In genomic region chr17:50511058-50511457, GRCh38 we compare ENCODE assay signal across 9 cellular contexts. TPM values are rescaled to one million over a fixed set of nuclear protein-coding genes. Genes with fewer than 3 reads are reported as not detected.
A peak's percentile ranks its signal among the peaks of the same experiment; 100 is the strongest.
DNase-seq lines count a peak whose midpoint lies in the region; ATAC-seq and TF ChIP-seq lines count a peak whose summit lies in the region.
"Had no signal": no experiment of that assay in that cellular context is flagged by ENCODE, and none has a peak within 500 bp of the region (broad histone marks: within the 10 kb centered on the region; RNA-seq: fewer than 3 reads in every experiment).

No MANE protein-coding gene starts in this region.

- peak overlapping the region; percentile 32 for H3K27ac Mint-ChIP-seq in chondrocyte (ENCODE audit: unreplicated experiment)
- H3K27ac Mint-ChIP-seq in stimulated activated naive CD8-positive, alpha-beta T cell treated with anti-CD3 and anti-CD28 coated beads, Interleukin-15, Interleukin-2, amounts not matched to agents 100 ng/mL and 50 ng/mL, for 24 hours: peak overlapping the region; percentile 56
- H3K27ac Mint-ChIP-seq: activated naive CD8-positive, alpha-beta T cell had no signal

- no peaks in the 10 kb centered on the region for H3K27me3 Mint-ChIP-seq in chondrocyte (ENCODE audit: low read depth)
- no peaks in the 10 kb centered on the region for H3K27me3 Mint-ChIP-seq in stimulated activated naive CD8-positive, alpha-beta T cell treated with anti-CD3 and anti-CD28 coated beads, Interleukin-15, Interleukin-2, amounts not matched to agents 100 ng/mL and 50 ng/mL, for 24 hours
- H3K27me3 Mint-ChIP-seq: activated naive CD8-positive, alpha-beta T cell had no signal

- DNase-seq in EL (peak; percentile 25), chondrocyte (ENCODE audit: low spot score) (no peak), T1000 (lab: John Stamatoyannopoulos, UW) (no peak), epidermal melanocyte (ENCODE audit: insufficient read length, low spot score) (no peak), glomerular visceral epithelial cell (ENCODE audit: extremely low spot score) (no peak)

- no peak for TF ChIP-seq CTCF in chondrocyte (IDR thresholded peaks at IDR 0.05)

- ATAC-seq in GM21447 (IDR thresholded peaks at IDR 0.05; ENCODE audit: unreplicated experiment): peak; percentile 87
- peak; percentile 42 for ATAC-seq in HG03575 (IDR thresholded peaks at IDR 0.05; ENCODE audit: extremely low read depth, insufficient number of reproducible peaks, low FRiP score, unreplicated experiment)

- H3K4me3 Mint-ChIP-seq in chondrocyte (ENCODE audit: unreplicated experiment): no peak overlapping the region
- H3K4me3 Mint-ChIP-seq in stimulated activated naive CD8-positive, alpha-beta T cell treated with anti-CD3 and anti-CD28 coated beads, Interleukin-15, Interleukin-2, amounts not matched to agents 100 ng/mL and 50 ng/mL, for 24 hours: no peak overlapping the region
- H3K4me3 Mint-ChIP-seq: activated naive CD8-positive, alpha-beta T cell had no signal

- H3K36me3 Mint-ChIP-seq in chondrocyte (ENCODE audit: low read depth): no peaks in the 10 kb centered on the region
- H3K36me3 Mint-ChIP-seq in stimulated activated naive CD8-positive, alpha-beta T cell treated with anti-CD3 and anti-CD28 coated beads, Interleukin-15, Interleukin-2, amounts not matched to agents 100 ng/mL and 50 ng/mL, for 24 hours (ENCODE audit: low read depth): no peaks in the 10 kb centered on the region
- H3K36me3 Mint-ChIP-seq: activated naive CD8-positive, alpha-beta T cell had no signal

- H3K9me3 Mint-ChIP-seq in chondrocyte (ENCODE audit: low read depth): no peaks in the 10 kb centered on the region
- no peaks in the 10 kb centered on the region for H3K9me3 Mint-ChIP-seq in stimulated activated naive CD8-positive, alpha-beta T cell treated with anti-CD3 and anti-CD28 coated beads, Interleukin-15, Interleukin-2, amounts not matched to agents 100 ng/mL and 50 ng/mL, for 24 hours

- peaks cover 43% of the 10 kb centered on the region for H3K4me1 Mint-ChIP-seq in chondrocyte (ENCODE audit: low read depth)
- peaks cover 39% of the 10 kb centered on the region for H3K4me1 Mint-ChIP-seq in stimulated activated naive CD8-positive, alpha-beta T cell treated with anti-CD3 and anti-CD28 coated beads, Interleukin-15, Interleukin-2, amounts not matched to agents 100 ng/mL and 50 ng/mL, for 24 hours (ENCODE audit: low read depth)

RNA-seq across cellular contexts. Expression of gene MYCBPAP, which starts 2.8 kb away (rescaled TPM):
- total RNA-seq in chondrocyte: 0.99 to 1.2 TPM (median 1.00 TPM) in 3 replicates

RNA-seq across cellular contexts. Expression of gene EPN3, which starts 21.5 kb away (rescaled TPM):
- total RNA-seq in chondrocyte: not detected in 3 replicates

RNA-seq across cellular contexts. Expression of gene RSAD1, which starts 32.4 kb away (rescaled TPM):
- total RNA-seq in chondrocyte: 28.6 to 33.4 TPM (median 29.8 TPM) in 3 replicates

RNA-seq across cellular contexts. Expression of gene SPATA20, which starts 35.9 kb away (rescaled TPM):
- 51.0 to 60.1 TPM (median 51.8 TPM) in 3 replicates for total RNA-seq in chondrocyte

RNA-seq across cellular contexts. Expression of gene CHAD, which starts 42.4 kb away (rescaled TPM):
- total RNA-seq in chondrocyte: 0.12 TPM in 1 of 3 replicates, not detected in the others
